ENCODE assay signal across 8 cellular contexts in the genomic region with DNA sequence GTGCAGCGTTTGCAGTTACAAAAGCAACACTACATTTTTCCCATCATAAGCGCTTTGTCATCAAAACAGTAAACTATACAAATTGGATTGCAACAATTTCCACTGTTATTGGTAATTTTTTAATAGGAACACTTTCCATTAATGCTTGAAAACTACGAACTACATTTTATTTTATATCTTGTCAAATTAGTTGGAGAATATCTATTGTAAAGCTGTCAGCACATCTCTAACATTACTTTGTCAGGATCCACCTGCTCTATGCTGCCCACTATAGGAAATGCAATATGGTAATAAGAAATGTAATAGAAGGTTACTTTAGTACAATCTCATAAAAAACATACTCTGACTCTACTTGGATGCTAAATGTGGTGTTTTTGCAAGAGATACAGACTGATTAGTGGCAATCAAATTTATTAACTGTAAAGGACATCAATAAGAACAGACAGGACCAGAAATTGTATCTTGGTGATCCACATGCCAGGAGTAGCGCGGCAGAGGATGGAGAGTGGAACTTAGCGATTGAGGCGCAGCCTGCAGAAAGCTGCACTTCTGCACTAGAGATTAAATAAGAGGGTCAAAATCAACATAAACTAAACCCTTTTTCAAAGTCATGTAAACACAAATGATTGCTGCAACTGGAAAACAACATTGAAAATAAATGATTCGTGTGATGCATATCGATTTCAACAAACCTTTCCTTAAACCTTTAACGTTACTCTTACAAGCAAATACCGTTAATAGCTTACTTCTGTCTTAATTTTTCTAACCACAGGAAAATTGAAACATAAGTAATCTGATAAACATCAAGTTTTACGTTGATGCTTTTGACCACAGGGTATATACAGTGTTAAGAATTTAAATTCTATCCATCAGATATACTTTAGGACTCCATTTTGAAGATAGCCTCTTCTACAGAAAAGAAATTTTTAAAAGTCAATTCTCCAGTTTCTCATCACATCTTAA. TPM values are rescaled to one million over a fixed set of nuclear protein-coding genes. Genes with fewer than 3 reads are reported as not detected.
A peak's percentile ranks its signal among the peaks of the same experiment; 100 is the strongest.
DNase-seq lines count a peak whose midpoint lies in the region; ATAC-seq, FAIRE-seq and TF ChIP-seq lines count a peak whose summit lies in the region.

No MANE protein-coding gene starts in this region.

- peak overlapping the region; percentile 83 for H3K4me2 ChIP-seq in parathyroid adenoma (ENCODE audit: low read length)

- peak overlapping the region; percentile 93 for H3K9ac ChIP-seq in parathyroid adenoma

- peaks cover 10 to 41% (median 36%) of the 10 kb centered on the region in 4 donors for H3K4me1 Mint-ChIP-seq in CD4-positive, CD25-positive, alpha-beta regulatory T cell
- H3K4me1 Mint-ChIP-seq in activated CD4-positive, alpha-beta memory T cell treated with anti-CD3 and anti-CD28 coated beads, Interleukin-2, amount 10 ng/mL, durations not matched to agents 7 days and 5 days, result peaks cover 31% of the 10 kb centered on the region

- H3K27me3 Mint-ChIP-seq in CD4-positive, CD25-positive, alpha-beta regulatory T cell, result no peaks in the 10 kb centered on the region
- H3K27me3 Mint-ChIP-seq in activated CD4-positive, alpha-beta memory T cell treated with anti-CD3 and anti-CD28 coated beads, Interleukin-2, amount 10 ng/mL, durations not matched to agents 7 days and 5 days, result no peaks in the 10 kb centered on the region

- no peaks in the 10 kb centered on the region for H3K9me3 Mint-ChIP-seq in CD4-positive, CD25-positive, alpha-beta regulatory T cell
- no peaks in the 10 kb centered on the region for H3K9me3 Mint-ChIP-seq in activated CD4-positive, alpha-beta memory T cell treated with anti-CD3 and anti-CD28 coated beads, Interleukin-2, amount 10 ng/mL, durations not matched to agents 7 days and 5 days

- FAIRE-seq in frontal cortex (lab: Jason Lieb, UNC), result peak; percentile 44

- peak overlapping the region; percentile 99 for H3K27ac ChIP-seq in CD4-positive, CD25-positive, alpha-beta regulatory T cell (ENCODE audit: insufficient read depth, low read length, poor library complexity, severe bottlenecking)
- peak overlapping the region; percentile 95 for H3K27ac ChIP-seq in parathyroid adenoma

- DNase-seq in CD4-positive, CD25-positive, alpha-beta regulatory T cell, result peak; percentile 20 to 75 (median 70)
- DNase-seq in NCI-H2227 (lab: John Stamatoyannopoulos, UW; ENCODE audit: unreplicated experiment), result peak; percentile 19
- peak; percentile 28 for DNase-seq in activated CD4-positive, alpha-beta memory T cell treated with anti-CD3 and anti-CD28 coated beads, Interleukin-2, amount 10 ng/mL, durations not matched to agents 7 days and 5 days
- peak; percentile 18 to 32 for DNase-seq in frontal cortex (ENCODE audit: low spot score in 2 of 2)
- no peak for DNase-seq in GOT3 (lab: John Stamatoyannopoulos, UW)

- no peaks in the 10 kb centered on the region for H3K36me3 ChIP-seq in CD4-positive, CD25-positive, alpha-beta regulatory T cell (ENCODE audit: control insufficient read depth, insufficient read depth, low read length)
- H3K36me3 ChIP-seq in parathyroid adenoma (ENCODE audit: control insufficient read depth, insufficient read depth, low read length), result no peaks in the 10 kb centered on the region

- H3K36me3 Mint-ChIP-seq in CD4-positive, CD25-positive, alpha-beta regulatory T cell, result peaks cover 9% of the 10 kb centered on the region
- peaks cover 32% of the 10 kb centered on the region for H3K36me3 Mint-ChIP-seq in activated CD4-positive, alpha-beta memory T cell treated with anti-CD3 and anti-CD28 coated beads, Interleukin-2, amount 10 ng/mL, durations not matched to agents 7 days and 5 days (ENCODE audit: low read depth)

- CTCF ChIA-PET in activated CD4-positive, alpha-beta memory T cell treated with anti-CD3 and anti-CD28 coated beads, Interleukin-2, amount 10 ng/mL, durations not matched to agents 7 days and 5 days (lab: Charles Lee), result interaction anchor here (1.1 to 9.1 kb wide), 13 partner anchors 10 to 555 kb away, joined by 3 to 103 read pairs (median 5); a partner anchor contains a TSS

- POLR2A ChIA-PET in activated CD4-positive, alpha-beta memory T cell treated with anti-CD3 and anti-CD28 coated beads, Interleukin-2, amount 10 ng/mL, durations not matched to agents 7 days and 5 days (lab: Charles Lee), result interaction anchor here (0.6 to 9.9 kb wide), 20 partner anchors 8 to 658 kb away, joined by 3 to 172 read pairs (median 4); a partner anchor contains a TSS

- peak overlapping the region; percentile 93 for H3K4me3 ChIP-seq in CD4-positive, CD25-positive, alpha-beta regulatory T cell (ENCODE audit: low read depth, low read length)
- H3K4me3 ChIP-seq in parathyroid adenoma (ENCODE audit: low read depth, low read length), result peak overlapping the region; percentile 86

- H2AFZ ChIP-seq in parathyroid adenoma, result peak overlapping the region; percentile 95

- no peaks in the 10 kb centered on the region for H3K27me3 ChIP-seq in CD4-positive, CD25-positive, alpha-beta regulatory T cell (ENCODE audit: control insufficient read depth, insufficient read depth, low read length)
- H3K27me3 ChIP-seq in parathyroid adenoma (ENCODE audit: control insufficient read depth, insufficient read depth, low read length), result no peaks in the 10 kb centered on the region

- H3K4me1 ChIP-seq in CD4-positive, CD25-positive, alpha-beta regulatory T cell (ENCODE audit: control insufficient read depth, insufficient read depth, low read length, poor library complexity, severe bottlenecking), result peaks cover 45% of the 10 kb centered on the region
- peaks cover 14% of the 10 kb centered on the region for H3K4me1 ChIP-seq in parathyroid adenoma

- H3K27ac Mint-ChIP-seq in CD4-positive, CD25-positive, alpha-beta regulatory T cell, result peak overlapping the region; percentile 84 to 99 (median 99)
- peak overlapping the region; percentile 100 for H3K27ac Mint-ChIP-seq in activated CD4-positive, alpha-beta memory T cell treated with anti-CD3 and anti-CD28 coated beads, Interleukin-2, amount 10 ng/mL, durations not matched to agents 7 days and 5 days

- H3K9me3 ChIP-seq in CD4-positive, CD25-positive, alpha-beta regulatory T cell (ENCODE audit: control insufficient read depth in 2 of 2, low read length in 2 of 2), result no peaks in the 10 kb centered on the region
- no peaks in the 10 kb centered on the region for H3K9me3 ChIP-seq in parathyroid adenoma (ENCODE audit: control insufficient read depth, low read length)

- H3K79me2 ChIP-seq in parathyroid adenoma, result peaks cover 26% of the 10 kb centered on the region

- peak overlapping the region; percentile 90 to 100 (median 98) for H3K4me3 Mint-ChIP-seq in CD4-positive, CD25-positive, alpha-beta regulatory T cell
- H3K4me3 Mint-ChIP-seq in activated CD4-positive, alpha-beta memory T cell treated with anti-CD3 and anti-CD28 coated beads, Interleukin-2, amount 10 ng/mL, durations not matched to agents 7 days and 5 days, result peak overlapping the region; percentile 93

- ATAC-seq in CD4-positive, CD25-positive, alpha-beta regulatory T cell (ENCODE audit: low read depth in 2 of 2), result no peak
- ATAC-seq in GM18870 (IDR thresholded peaks at IDR 0.05; ENCODE audit: unreplicated experiment) (peak; percentile 24), HG02970 (IDR thresholded peaks at IDR 0.05; ENCODE audit: low FRiP score, unreplicated experiment) (no peak)

- TF ChIP-seq CTCF in parathyroid adenoma (IDR thresholded peaks at IDR 0.05), result peak; percentile 85

RNA-seq across cellular contexts. Expression of a gene that starts 3.6 kb away (rescaled TPM):
- 73.4 TPM for total RNA-seq in CD4-positive, CD25-positive, alpha-beta regulatory T cell
- polyA plus RNA-seq in CD4-positive, CD25-positive, alpha-beta regulatory T cell, result 10 to 100 TPM in 3 of 4 donors, 1 to 10 TPM in 1; 9.2 to 15.1 (median 12.2) TPM
- 10 to 100 TPM; 39.9 to 43.9 TPM for total RNA-seq in activated CD4-positive, alpha-beta memory T cell treated with anti-CD3 and anti-CD28 coated beads, Interleukin-2, amount 10 ng/mL, durations not matched to agents 7 days and 5 days
- 35.9 TPM for total RNA-seq in frontal cortex
